Comparison of ENCODE assay signal across 13 cellular contexts in the genomic region with DNA sequence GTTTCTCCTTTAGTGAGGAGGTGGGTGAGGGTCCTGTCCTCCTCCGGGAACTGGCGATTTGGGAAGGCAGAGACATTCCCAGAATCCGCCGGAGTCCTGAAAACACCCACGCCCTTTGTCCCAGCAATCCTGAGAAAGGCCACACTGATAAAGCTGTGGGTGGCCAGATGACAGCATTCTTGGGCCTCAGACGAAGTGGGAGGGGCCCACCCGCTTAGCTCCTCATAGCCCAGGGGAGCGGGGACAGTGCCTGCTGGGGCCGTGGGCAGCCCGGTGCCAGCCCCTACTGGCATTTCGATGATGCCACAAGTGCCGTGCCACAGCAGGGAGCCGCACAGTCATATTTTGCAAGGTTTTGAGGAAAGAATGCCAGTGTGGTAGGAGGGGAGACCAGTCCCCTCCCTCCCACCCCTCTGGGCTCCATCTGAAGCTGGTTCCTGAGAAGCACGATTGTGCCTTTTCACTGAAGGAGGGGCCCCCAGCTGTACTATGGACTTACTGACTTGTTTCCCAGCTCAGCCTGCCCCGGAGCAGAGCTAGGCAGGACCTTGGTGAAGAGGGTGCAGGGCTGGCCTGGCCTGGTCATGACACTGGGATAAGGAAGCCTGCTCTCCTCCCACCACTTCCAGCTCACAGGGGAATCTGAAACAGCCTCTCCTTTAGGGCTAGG. TPM values are rescaled to one million over a fixed set of nuclear protein-coding genes. Genes with fewer than 3 reads are reported as not detected.
DNase-seq lines count a peak whose midpoint lies in the region; ATAC-seq, FAIRE-seq and TF ChIP-seq lines count a peak whose summit lies in the region.
"Had no signal": no experiment of that assay in that cellular context is flagged by ENCODE, and none has a peak within 500 bp of the region (broad histone marks: within the 10 kb centered on the region; RNA-seq: fewer than 3 reads in every experiment).

No MANE protein-coding gene starts in this region.

- POLR2A ChIA-PET in A549 (lab: Yijun Ruan, JAX) (interaction anchor here (0.7 to 2.7 kb wide), 3 partner anchors 11 to 35 kb away, joined by 3 to 6 read pairs (median 3); no protein-coding TSS in a partner anchor), RWPE1 (lab: Yijun Ruan, JAX; ENCODE audit: low non-redundant PET) (no interaction called here)

- H3K27me3 Mint-ChIP-seq in activated CD4-positive, alpha-beta T cell treated with anti-CD3 and anti-CD28 coated beads, Interleukin-2, amount 10 ng/mL, durations not matched to agents 24 days and 14 days, result peaks cover 4% of the 10 kb centered on the region
- H3K27me3 Mint-ChIP-seq: activated naive CD8-positive, alpha-beta T cell treated with anti-CD3 and anti-CD28 coated beads for 36 hours had no signal

- peak overlapping the region; percentile 35 for H2AFZ ChIP-seq in neuronal stem cell (ENCODE audit: low read length)

- peak overlapping the region; percentile 93 for H2AK5ac ChIP-seq in neuronal stem cell (ENCODE audit: low read depth, low read length)

- peak; percentile 96 to 98 for TF ChIP-seq EP300 in A549 (IDR thresholded peaks at IDR 0.05)

- no peak overlapping the region for H2BK12ac ChIP-seq in neuronal stem cell (ENCODE audit: low read length)

- TF ChIP-seq CTCF in A549 (IDR thresholded peaks at IDR 0.05) (no peak), RWPE1 (conservative IDR thresholded peaks at IDR 0.05; ENCODE audit: low read depth) (no peak), cardiac muscle cell (IDR thresholded peaks at IDR 0.05; ENCODE audit: low read depth, low read length) (no peak)

- intact Hi-C loops in activated CD4-positive, alpha-beta T cell treated with anti-CD3 and anti-CD28 coated beads, Interleukin-2, amount 10 ng/mL, durations not matched to agents 24 days and 14 days (cut with micrococcal nuclease), result no loop called here

- H3K23ac ChIP-seq in neuronal stem cell (ENCODE audit: low read depth, low read length, poor library complexity), result no peak overlapping the region

- peak overlapping the region; percentile 98 for H2BK120ac ChIP-seq in neuronal stem cell (ENCODE audit: low read depth, low read length)

- no peaks in the 10 kb centered on the region for H3K27me3 ChIP-seq in cardiac muscle cell
- H3K27me3 ChIP-seq in neuronal stem cell (ENCODE audit: control insufficient read depth in 3 of 3, insufficient read depth in 3 of 3, low read depth in 1 of 3, low read length in 3 of 3), result peaks cover 0 to 4% (median 1%) of the 10 kb centered on the region in 3 experiments

- DNase-seq in A549 (ENCODE audit: low read depth in 1 of 2, low spot score in 1 of 2), result peak; percentile 96 to 97
- no peak for DNase-seq in RWPE1 (ENCODE audit: low spot score)
- DNase-seq in cardiac muscle cell (ENCODE audit: low read depth in 1 of 2, low spot score in 1 of 2), result peak; percentile 57 to 63
- peak; percentile 65 for DNase-seq in neuronal stem cell (ENCODE audit: low spot score)
- no peak for DNase-seq in NCI-H69 (lab: John Stamatoyannopoulos, UW)
- DNase-seq in NCI-H524 treated with DMSO at 0.1 percent for 48 hours (lab: John Stamatoyannopoulos, UW), result no peak
- no peak for DNase-seq in activated CD4-positive, alpha-beta T cell treated with anti-CD3 and anti-CD28 coated beads, Interleukin-2, amount 10 ng/mL, durations not matched to agents 24 days and 14 days
- DNase-seq in NCI-H1048 (lab: John Stamatoyannopoulos, UW), result no peak
- DNase-seq: activated naive CD8-positive, alpha-beta T cell treated with anti-CD3 and anti-CD28 coated beads for 36 hours; foreskin melanocyte; NCI-H2227 treated with DMSO at 0.1 percent for 48 hours; stimulated activated naive CD8-positive, alpha-beta T cell treated with anti-CD3 and anti-CD28 coated beads, Interleukin-15, Interleukin-2, amounts not matched to agents 100 U/mL and 50 U/mL, for 24 hours had no signal

- no peak overlapping the region for H3K4me3 ChIP-seq in A549
- H3K4me3 ChIP-seq in cardiac muscle cell, result no peak overlapping the region
- H3K4me3 ChIP-seq in neuronal stem cell (ENCODE audit: low read length in 2 of 2), result no peak overlapping the region

- TF ChIP-seq RAD21 in A549 (conservative IDR thresholded peaks at IDR 0.05 in 1 of 2, IDR thresholded peaks at IDR 0.05 in 1 of 2), result peak in 1 of 2 experiments; percentile 67; a peak in 3 of 5 replicates

- H3K4me2 ChIP-seq in A549 (peak overlapping the region; percentile 71), neuronal stem cell (ENCODE audit: insufficient read depth, low read length, poor library complexity, severe bottlenecking) (peak overlapping the region; percentile 32)

- H3K36me3 Mint-ChIP-seq in activated CD4-positive, alpha-beta T cell treated with anti-CD3 and anti-CD28 coated beads, Interleukin-2, amount 10 ng/mL, durations not matched to agents 24 days and 14 days (ENCODE audit: low read depth), result no peaks in the 10 kb centered on the region
- H3K36me3 Mint-ChIP-seq: activated naive CD8-positive, alpha-beta T cell treated with anti-CD3 and anti-CD28 coated beads for 36 hours had no signal

- H4K91ac ChIP-seq in neuronal stem cell (ENCODE audit: low read depth, low read length, poor library complexity), result no peak overlapping the region

- no peaks in the 10 kb centered on the region for H3K79me1 ChIP-seq in neuronal stem cell (ENCODE audit: low read depth, low read length)

- H3K4me1 Mint-ChIP-seq in activated CD4-positive, alpha-beta T cell treated with anti-CD3 and anti-CD28 coated beads, Interleukin-2, amount 10 ng/mL, durations not matched to agents 24 days and 14 days, result peaks cover 9% of the 10 kb centered on the region

- H4K8ac ChIP-seq in neuronal stem cell (ENCODE audit: low read depth, low read length), result no peak overlapping the region

- peak overlapping the region; percentile 94 to 98 for H3K27ac ChIP-seq in A549
- H3K27ac ChIP-seq in RWPE1, result peak overlapping the region; percentile 53
- no peak overlapping the region for H3K27ac ChIP-seq in cardiac muscle cell
- peak overlapping the region; percentile 2 for H3K27ac ChIP-seq in neuronal stem cell (replicated peaks; ENCODE audit: low read length)

- H3K9ac ChIP-seq in neuronal stem cell (ENCODE audit: low read depth, low read length, poor library complexity), result peak overlapping the region; percentile 50

- no peak overlapping the region for H3K27ac Mint-ChIP-seq in activated CD4-positive, alpha-beta T cell treated with anti-CD3 and anti-CD28 coated beads, Interleukin-2, amount 10 ng/mL, durations not matched to agents 24 days and 14 days
- H3K27ac Mint-ChIP-seq: activated naive CD8-positive, alpha-beta T cell treated with anti-CD3 and anti-CD28 coated beads for 36 hours had no signal

- no peak overlapping the region for H3K4ac ChIP-seq in neuronal stem cell (ENCODE audit: low read length)

- H3K18ac ChIP-seq in neuronal stem cell (ENCODE audit: low read length), result peak overlapping the region; percentile 97

- H3K4me3 Mint-ChIP-seq in activated CD4-positive, alpha-beta T cell treated with anti-CD3 and anti-CD28 coated beads, Interleukin-2, amount 10 ng/mL, durations not matched to agents 24 days and 14 days, result no peak overlapping the region
- H3K4me3 Mint-ChIP-seq: activated naive CD8-positive, alpha-beta T cell treated with anti-CD3 and anti-CD28 coated beads for 36 hours had no signal

- no peak for TF ChIP-seq POLR2A in A549 (IDR thresholded peaks at IDR 0.05; ENCODE audit: low read length)

- peak overlapping the region; percentile 88 for H2BK15ac ChIP-seq in neuronal stem cell (ENCODE audit: low read length)

- H3K14ac ChIP-seq in neuronal stem cell (ENCODE audit: low read length), result no peak overlapping the region

- H3K36me3 ChIP-seq in cardiac muscle cell (no peaks in the 10 kb centered on the region), neuronal stem cell (replicated peaks in 1 of 2; ENCODE audit: control insufficient read depth in 2 of 2, insufficient read depth in 2 of 2, low read length in 2 of 2) (no peaks in the 10 kb centered on the region)

- CTCF ChIA-PET in A549 (lab: Yijun Ruan, JAX) (interaction anchor here (0.9 to 2.3 kb wide), 7 partner anchors 9 to 121 kb away, joined by 3 to 7 read pairs (median 4); no protein-coding TSS in a partner anchor), RWPE1 (lab: Yijun Ruan, JAX) (interaction anchor here (0.5 kb wide), 1 partner anchor 156 kb away, joined by 3 read pairs; no protein-coding TSS in a partner anchor)

- peak; percentile 96 for FAIRE-seq in A549 (lab: Jason Lieb, UNC)

- peaks cover 75% of the 10 kb centered on the region for H3K4me1 ChIP-seq in A549
- peaks cover 25% of the 10 kb centered on the region for H3K4me1 ChIP-seq in cardiac muscle cell (ENCODE audit: low read depth)
- H3K4me1 ChIP-seq in neuronal stem cell (ENCODE audit: control insufficient read depth in 2 of 2, insufficient read depth in 1 of 2, low read depth in 1 of 2, low read length in 2 of 2), result peaks cover 11 to 19% of the 10 kb centered on the region in 2 donors

- H3K9me3 Mint-ChIP-seq in activated CD4-positive, alpha-beta T cell treated with anti-CD3 and anti-CD28 coated beads, Interleukin-2, amount 10 ng/mL, durations not matched to agents 24 days and 14 days, result no peaks in the 10 kb centered on the region
- H3K9me3 Mint-ChIP-seq: activated naive CD8-positive, alpha-beta T cell treated with anti-CD3 and anti-CD28 coated beads for 36 hours had no signal

- H2BK5ac ChIP-seq in neuronal stem cell (ENCODE audit: low read length), result peak overlapping the region; percentile 62

- ATAC-seq in A549, result peak; percentile 83 to 86
- ATAC-seq: stimulated activated naive CD8-positive, alpha-beta T cell treated with anti-CD3 and anti-CD28 coated beads, Interleukin-15, Interleukin-2, amounts not matched to agents 100 U/mL and 50 U/mL, for 24 hours had no signal

- WGBS in A549 (ENCODE audit: missing lambda C conversion rate), result 2% methylated on average over 15 of the region's 15 CpGs
- no CpG with 5 or more reads among the region's 15 CpGs for WGBS in neuronal stem cell (ENCODE audit: extremely low coverage in 2 of 2, insufficient read length in 2 of 2, insufficient replicate concordance in 1 of 2), 2 donors

- no peaks in the 10 kb centered on the region for H3K9me3 ChIP-seq in A549
- no peaks in the 10 kb centered on the region for H3K9me3 ChIP-seq in cardiac muscle cell (ENCODE audit: low read depth)
- H3K9me3 ChIP-seq in neuronal stem cell (replicated peaks in 1 of 2; ENCODE audit: control insufficient read depth in 2 of 2, insufficient read depth in 1 of 2, low read depth in 1 of 2, low read length in 2 of 2), result no peaks in the 10 kb centered on the region

RNA-seq across cellular contexts. Expression of a gene that starts 20.9 kb away (rescaled TPM):
- polyA plus RNA-seq in A549 (2011; rRNA removed), result 147 and 200 TPM in 2 replicates
- 170 and 183 TPM in 2 replicates for polyA plus RNA-seq in A549 (2012; cell fraction: cytosol; rRNA removed)
- 347 and 385 TPM in 2 replicates for polyA plus RNA-seq in A549 (2012; cell fraction: nucleus; rRNA removed)
- 192 to 240 TPM (median 228 TPM) in 3 replicates for polyA plus RNA-seq in A549 (2017; fragmentation: RNase III; extraction: RNeasy Plus Mini Kit Qiagen cat#74134 plus additional on column Dnase treatment)
- 215 and 250 TPM in 2 replicates for polyA minus RNA-seq in A549 (2011; rRNA and poly(A)+ RNA removed)
- total RNA-seq in cardiac muscle cell, result 90.9 and 172 TPM in 2 replicates
- 80.4 and 117 TPM in 2 replicates for polyA plus RNA-seq in cardiac muscle cell
- 67.7 TPM for polyA plus RNA-seq in neuronal stem cell (2013, experiment 1 of 2)
- 72.4 TPM for polyA plus RNA-seq in neuronal stem cell (2013, experiment 2 of 2)
- 155 and 161 TPM in 2 replicates for total RNA-seq in activated CD4-positive, alpha-beta T cell treated with anti-CD3 and anti-CD28 coated beads, Interleukin-2, amount 10 ng/mL, durations not matched to agents 24 days and 14 days

RNA-seq across cellular contexts. Expression of a gene that starts 49.4 kb away (rescaled TPM):
- polyA plus RNA-seq in A549 (2011; rRNA removed) (not detected in 2 replicates), A549 (2017; fragmentation: RNase III; extraction: RNeasy Plus Mini Kit Qiagen cat#74134 plus additional on column Dnase treatment) (not detected in 3 replicates), cardiac muscle cell (not detected in 2 replicates)
- not detected in 2 replicates for polyA plus RNA-seq in A549 (2012; cell fraction: cytosol; rRNA removed)
- not detected in 2 replicates for polyA plus RNA-seq in A549 (2012; cell fraction: nucleus; rRNA removed)
- polyA minus RNA-seq in A549 (2011; rRNA and poly(A)+ RNA removed), result not detected in 2 replicates
- total RNA-seq in cardiac muscle cell, result not detected in 2 replicates
- not detected for polyA plus RNA-seq in neuronal stem cell (2013, experiment 1 of 2)
- polyA plus RNA-seq in neuronal stem cell (2013, experiment 2 of 2), result not detected
- total RNA-seq in activated CD4-positive, alpha-beta T cell treated with anti-CD3 and anti-CD28 coated beads, Interleukin-2, amount 10 ng/mL, durations not matched to agents 24 days and 14 days, result not detected in 2 replicates
- polyA plus RNA-seq: AG04450 had no signal

Comparison
In these comparisons a context has a peak if more than half of its experiments do, and no peak if none do; other contexts are left out.
1. DNase-seq: peak in A549 (2 of 2), cardiac muscle cell (2 of 2) and neuronal stem cell (single experiment); none in RWPE1 (single experiment), NCI-H69 (single experiment), NCI-H524 treated with DMSO at 0.1 percent for 48 hours (single experiment), activated CD4-positive, alpha-beta T cell treated with anti-CD3 and anti-CD28 coated beads, Interleukin-2, amount 10 ng/mL, durations not matched to agents 24 days and 14 days (single experiment) and NCI-H1048 (single experiment).